ENCODE assay signal across 1 cellular context in the genomic region with DNA sequence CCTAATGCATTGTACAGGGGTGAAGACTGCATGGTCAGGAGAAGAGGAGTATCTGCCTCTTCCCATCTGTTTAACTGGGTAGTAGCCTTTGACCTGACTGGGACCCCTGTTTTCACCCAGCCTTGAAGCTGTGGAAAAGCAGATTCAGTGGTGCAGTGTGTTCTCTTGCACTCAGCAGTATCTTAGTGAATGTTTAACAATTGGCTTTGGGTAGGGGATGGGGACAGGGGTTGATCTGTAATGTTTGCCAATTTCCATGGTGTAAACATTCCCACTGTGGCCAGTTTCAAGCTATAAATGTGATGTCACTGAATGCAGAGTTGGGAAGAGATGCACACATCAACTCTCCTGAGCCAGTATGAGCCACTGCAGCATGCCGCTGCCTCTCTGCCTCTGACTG.
TF ChIP-seq lines count a peak whose summit lies in the region.

No MANE protein-coding gene starts in this region.

TF ChIP-seq in HepG2, 621 proteins besides CTCF, POLR2A, EP300 and RAD21 (continued from another document):
- TF ChIP-seq ATF2 (CRISPR knock-in tag; IDR thresholded peaks at IDR 0.05) (no peak), TBL1XR1 (IDR thresholded peaks at IDR 0.05; ENCODE audit: borderline replicate concordance, low read length, partially characterized antibody) (no peak), ZNF567 (CRISPR knock-in tag; IDR thresholded peaks at IDR 0.05; ENCODE audit: borderline replicate concordance) (no peak), ZNF850 (CRISPR knock-in tag; conservative IDR thresholded peaks at IDR 0.05) (no peak)
TF ChIP-seq in HepG2: peak in this region for 1.
